In the genomic region with DNA sequence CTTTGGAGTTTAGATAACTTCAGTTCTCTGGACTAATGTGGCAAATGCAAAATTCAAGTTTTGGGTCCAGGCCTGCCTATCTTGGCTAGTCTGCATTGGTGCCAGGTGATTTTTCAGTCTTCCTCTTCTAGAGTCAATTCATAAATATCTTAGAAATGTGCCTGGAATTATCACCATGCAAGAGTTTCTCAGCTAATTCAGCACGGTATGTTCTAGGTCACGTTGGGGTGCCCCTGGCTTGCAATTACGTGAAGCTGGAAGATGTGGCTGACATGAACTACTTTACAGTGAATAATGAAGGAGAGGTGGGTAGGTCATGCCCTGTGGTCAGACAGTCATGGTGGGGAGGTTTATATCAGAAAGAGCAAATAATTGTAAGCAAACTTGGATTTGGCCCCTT, we compare ENCODE assay signal across 16 cellular contexts.
"Had no signal": no experiment of that assay in that cellular context is flagged by ENCODE, and none has a peak within 500 bp of the region (broad histone marks: within the 10 kb centered on the region; RNA-seq: fewer than 3 reads in every experiment).

No MANE protein-coding gene starts in this region.

- H3K27me3 Mint-ChIP-seq: naive B cell, type B pancreatic cell had no signal

- H3K9me3 Mint-ChIP-seq: naive B cell, nephron progenitor cell, type B pancreatic cell had no signal

- H3K27me3 ChIP-seq: heart left ventricle, right lobe of liver had no signal

- H3K4me1 ChIP-seq: heart left ventricle, psoas muscle had no signal

- H3K4me3 Mint-ChIP-seq: naive B cell, nephron progenitor cell, type B pancreatic cell had no signal

- H3K27ac ChIP-seq: coronary artery, heart left ventricle, psoas muscle, right lobe of liver, skin epidermis had no signal

- H3K4me1 Mint-ChIP-seq: naive B cell, nephron progenitor cell had no signal

- DNase-seq: effector CD4-positive, alpha-beta T cell; heart left ventricle; hippocampal formation; kidney glomerular epithelial cell; mesendoderm; naive B cell; nephron progenitor cell; psoas muscle; retina; right lobe of liver; stimulated activated CD4-positive, alpha-beta T cell treated with anti-CD3 and anti-CD28 coated beads, Interleukin-2, amount 100 ng/mL, for 24 hours; stimulated activated CD4-positive, alpha-beta T cell treated with anti-CD3 and anti-CD28 coated beads, Interleukin-4, amount 100 ng/mL, for 4 hours; stimulated activated naive CD4-positive, alpha-beta T cell treated with Interleukin-2 at 50 U/mL for 16 hours had no signal

- H3K36me3 Mint-ChIP-seq: type B pancreatic cell had no signal

- ATAC-seq: heart left ventricle, psoas muscle, right lobe of liver had no signal

- H3K27ac Mint-ChIP-seq: nephron progenitor cell, type B pancreatic cell had no signal

- H3K9me3 ChIP-seq: heart left ventricle, psoas muscle, right lobe of liver had no signal

- H3K4me3 ChIP-seq: coronary artery, heart left ventricle, psoas muscle, right lobe of liver, skin epidermis had no signal
